In the genomic region with DNA sequence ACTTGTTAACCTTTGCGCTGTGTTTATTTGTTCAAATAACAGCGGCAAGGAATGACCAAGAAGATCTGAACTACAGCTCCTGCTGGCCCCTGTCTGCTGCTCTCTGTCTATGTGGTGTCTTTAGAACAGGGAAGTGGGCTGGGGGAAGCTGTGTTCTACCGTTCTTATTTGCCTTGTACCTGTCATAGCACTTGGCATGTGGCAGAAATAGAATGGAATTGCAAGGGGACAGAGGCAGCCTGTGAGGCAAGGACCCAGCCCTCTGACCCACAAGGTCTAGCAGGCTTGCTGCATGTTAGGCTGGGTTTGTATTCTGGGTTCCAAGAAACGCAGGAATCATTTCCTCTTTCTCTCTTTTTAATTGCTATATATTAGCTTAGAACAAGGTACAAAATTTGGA, we compare ENCODE assay signal across 1 cellular context.
TF ChIP-seq lines count a peak whose summit lies in the region.

No MANE protein-coding gene starts in this region.

TF ChIP-seq in H1, 55 proteins besides CTCF, POLR2A, EP300 and RAD21:
- TF ChIP-seq MAFK (IDR thresholded peaks at IDR 0.05; ENCODE audit: low read depth, low read length) (no peak), JUN (IDR thresholded peaks at IDR 0.05; ENCODE audit: low read depth, low read length) (no peak), NRF1 (IDR thresholded peaks at IDR 0.05; ENCODE audit: low read depth, low read length) (no peak), FOSL1 (IDR thresholded peaks at IDR 0.05; ENCODE audit: insufficient read depth, low read depth, low read length) (no peak), SAP30 (IDR thresholded peaks at IDR 0.05; ENCODE audit: insufficient read depth, insufficient replicate concordance, low read length) (no peak), KDM5A (IDR thresholded peaks at IDR 0.05; ENCODE audit: low read length) (no peak), TEAD4 (IDR thresholded peaks at IDR 0.05; ENCODE audit: low read depth, low read length) (no peak)
- TF ChIP-seq, protein P1, sequence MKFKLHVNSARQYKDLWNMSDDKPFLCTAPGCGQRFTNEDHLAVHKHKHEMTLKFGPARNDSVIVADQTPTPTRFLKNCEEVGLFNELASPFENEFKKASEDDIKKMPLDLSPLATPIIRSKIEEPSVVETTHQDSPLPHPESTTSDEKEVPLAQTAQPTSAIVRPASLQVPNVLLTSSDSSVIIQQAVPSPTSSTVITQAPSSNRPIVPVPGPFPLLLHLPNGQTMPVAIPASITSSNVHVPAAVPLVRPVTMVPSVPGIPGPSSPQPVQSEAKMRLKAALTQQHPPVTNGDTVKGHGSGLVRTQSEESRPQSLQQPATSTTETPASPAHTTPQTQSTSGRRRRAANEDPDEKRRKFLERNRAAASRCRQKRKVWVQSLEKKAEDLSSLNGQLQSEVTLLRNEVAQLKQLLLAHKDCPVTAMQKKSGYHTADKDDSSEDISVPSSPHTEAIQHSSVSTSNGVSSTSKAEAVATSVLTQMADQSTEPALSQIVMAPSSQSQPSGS (IDR thresholded peaks at IDR 0.05; ENCODE audit: low read length), result no peak
